12 cellular contexts compared by ENCODE assay signal in the genomic region with DNA sequence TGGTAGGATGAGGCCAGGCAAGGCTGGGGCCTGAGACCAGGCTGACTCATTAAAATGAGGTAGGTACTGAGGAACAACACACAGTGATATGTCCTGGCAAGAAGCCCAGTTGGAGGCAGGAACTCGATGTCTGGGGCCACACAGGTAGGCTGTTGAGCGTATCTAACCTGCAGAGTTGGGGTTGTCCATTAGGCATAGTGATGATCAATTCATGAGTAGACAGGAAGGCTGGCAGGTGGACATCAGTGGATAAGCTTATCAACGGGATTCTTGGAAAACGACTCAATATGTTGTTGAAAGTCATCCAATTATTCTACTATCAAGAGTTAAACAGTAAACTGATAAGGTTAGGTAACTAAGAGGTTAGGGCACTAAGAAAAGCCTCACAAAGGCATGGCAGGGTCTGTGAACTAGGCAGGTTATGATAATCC.
DNase-seq lines count a peak whose midpoint lies in the region; ATAC-seq and TF ChIP-seq lines count a peak whose summit lies in the region.
"Had no signal": no experiment of that assay in that cellular context is flagged by ENCODE, and none has a peak within 500 bp of the region (broad histone marks: within the 10 kb centered on the region; RNA-seq: fewer than 3 reads in every experiment).

No MANE protein-coding gene starts in this region.

- H3K27me3 Mint-ChIP-seq in Calu3 (ENCODE audit: unreplicated experiment): no peaks in the 10 kb centered on the region
- peaks cover 4% of the 10 kb centered on the region for H3K27me3 Mint-ChIP-seq in activated CD4-positive, alpha-beta memory T cell treated with anti-CD3 and anti-CD28 coated beads for 36 hours

- H3K4me1 ChIP-seq in PC-3 (ENCODE audit: insufficient read depth, low read length) (peaks cover 25% of the 10 kb centered on the region), foreskin keratinocyte (peaks cover 15% of the 10 kb centered on the region), sigmoid colon (peaks cover 0 to 69% (median 31%) of the 10 kb centered on the region in 4 donors)

- H3K27me3 ChIP-seq in PC-3 (ENCODE audit: low read length): no peaks in the 10 kb centered on the region
- H3K27me3 ChIP-seq in foreskin keratinocyte: no peaks in the 10 kb centered on the region
- no peaks in the 10 kb centered on the region for H3K27me3 ChIP-seq in sigmoid colon

- H3K4me1 Mint-ChIP-seq in Calu3 (ENCODE audit: low read depth, unreplicated experiment): peaks cover 42% of the 10 kb centered on the region
- no peaks in the 10 kb centered on the region for H3K4me1 Mint-ChIP-seq in activated CD4-positive, alpha-beta memory T cell treated with anti-CD3 and anti-CD28 coated beads for 36 hours (ENCODE audit: low read depth)

- peaks cover 5% of the 10 kb centered on the region for H3K36me3 Mint-ChIP-seq in Calu3 (ENCODE audit: insufficient read depth, unreplicated experiment)
- no peaks in the 10 kb centered on the region for H3K36me3 Mint-ChIP-seq in activated CD4-positive, alpha-beta memory T cell treated with anti-CD3 and anti-CD28 coated beads for 36 hours

- H3K9me3 Mint-ChIP-seq in Calu3 (ENCODE audit: low read depth, unreplicated experiment): peaks cover 3% of the 10 kb centered on the region
- H3K9me3 Mint-ChIP-seq in activated CD4-positive, alpha-beta memory T cell treated with anti-CD3 and anti-CD28 coated beads for 36 hours: peaks cover 6% of the 10 kb centered on the region

- TF ChIP-seq POLR2A in sigmoid colon (IDR thresholded peaks at IDR 0.05): no peak

- peak; percentile 63 for DNase-seq in Calu3
- DNase-seq in PC-3: peak; percentile 31
- peak; percentile 62 to 81 for DNase-seq in foreskin keratinocyte
- peak; percentile 59 for DNase-seq in mucosa of gallbladder (ENCODE audit: low spot score)
- DNase-seq in sigmoid colon: no peak
- DNase-seq in NCI-H446 (lab: John Stamatoyannopoulos, UW): no peak
- DNase-seq in activated CD4-positive, alpha-beta memory T cell treated with anti-CD3 and anti-CD28 coated beads for 36 hours: no peak
- DNase-seq: NCI-H1436, NCI-H2029 treated with DMSO at 0.1 percent for 48 hours, NCI-H526 treated with DMSO at 0.1 percent for 48 hours had no signal

- intact Hi-C loops in Calu3 (cut with micrococcal nuclease; ENCODE audit: unreplicated experiment): no loop called here
- intact Hi-C loops in PC-3 (cut with micrococcal nuclease): no loop called here
- intact Hi-C loops in sigmoid colon (cut with DNase I): no loop called here
- intact Hi-C loops in activated CD4-positive, alpha-beta memory T cell treated with anti-CD3 and anti-CD28 coated beads for 36 hours (cut with micrococcal nuclease): no loop called here

- CTCF ChIA-PET in Calu3 (lab: Charles Lee): no interaction called here
- CTCF ChIA-PET in PC-3 (lab: Charles Lee): no interaction called here
- CTCF ChIA-PET in activated CD4-positive, alpha-beta memory T cell treated with anti-CD3 and anti-CD28 coated beads for 36 hours (lab: Charles Lee): no interaction called here

- no peak for TF ChIP-seq CTCF in Calu3 (IDR thresholded peaks at IDR 0.05; ENCODE audit: unreplicated experiment)
- TF ChIP-seq CTCF in PC-3 (conservative IDR thresholded peaks at IDR 0.05; ENCODE audit: low read depth, low read length): no peak
- TF ChIP-seq CTCF in foreskin keratinocyte (conservative IDR thresholded peaks at IDR 0.05): no peak
- TF ChIP-seq CTCF in sigmoid colon (IDR thresholded peaks at IDR 0.05): no peak

- TF ChIP-seq EP300 in sigmoid colon (IDR thresholded peaks at IDR 0.05): no peak

- H3K4me3 Mint-ChIP-seq in Calu3 (ENCODE audit: low read depth, unreplicated experiment): no peak overlapping the region
- no peak overlapping the region for H3K4me3 Mint-ChIP-seq in activated CD4-positive, alpha-beta memory T cell treated with anti-CD3 and anti-CD28 coated beads for 36 hours

- H3K27ac Mint-ChIP-seq in Calu3 (ENCODE audit: unreplicated experiment): peak overlapping the region; percentile 36
- H3K27ac Mint-ChIP-seq in activated CD4-positive, alpha-beta memory T cell treated with anti-CD3 and anti-CD28 coated beads for 36 hours: no peak overlapping the region

- no peak overlapping the region for H2AFZ ChIP-seq in PC-3 (ENCODE audit: low read length)

- H3K9me2 ChIP-seq in PC-3 (replicated peaks; ENCODE audit: low read length): no peaks in the 10 kb centered on the region

- BruUV-seq in Calu3 (replicated peaks; lab: Mats Ljungman, UMichigan) (no TSS peak), PC-3 (replicated peaks; lab: Mats Ljungman, UMichigan) (no TSS peak)

- H4K20me1 ChIP-seq in PC-3 (ENCODE audit: low read length): no peaks in the 10 kb centered on the region

- ATAC-seq in PC-3: no peak
- peak; percentile 66 for ATAC-seq in foreskin keratinocyte
- no peak for ATAC-seq in HG03159 (IDR thresholded peaks at IDR 0.05; ENCODE audit: unreplicated experiment)

- 46 to 72% methylated on average over 4 of the region's 4 CpGs for WGBS in sigmoid colon, 2 donors

- H3K27ac ChIP-seq in PC-3 (ENCODE audit: low read length): no peak overlapping the region
- H3K27ac ChIP-seq in foreskin keratinocyte: no peak overlapping the region
- H3K27ac ChIP-seq in sigmoid colon: peak overlapping the region in 2 of 4 donors; percentile 22 to 60
- H3K27ac ChIP-seq: C4-2B had no signal

- H3K4me3 ChIP-seq in PC-3 (ENCODE audit: low read length) (no peak overlapping the region), sigmoid colon (no peak overlapping the region)

- H3K79me2 ChIP-seq in PC-3 (ENCODE audit: low read length): no peaks in the 10 kb centered on the region

- POLR2A ChIA-PET in PC-3 (lab: Charles Lee; ENCODE audit: unreplicated experiment): no interaction called here
- POLR2A ChIA-PET in activated CD4-positive, alpha-beta memory T cell treated with anti-CD3 and anti-CD28 coated beads for 36 hours (lab: Charles Lee): no interaction called here

- no peak overlapping the region for H3K4me2 ChIP-seq in PC-3 (ENCODE audit: low read length)

- H3K36me3 ChIP-seq in PC-3 (ENCODE audit: low read depth, low read length): no peaks in the 10 kb centered on the region
- H3K36me3 ChIP-seq in sigmoid colon: no peaks in the 10 kb centered on the region

- no peak overlapping the region for H3K9ac ChIP-seq in PC-3 (ENCODE audit: low read length)

- H3K9me3 ChIP-seq in PC-3 (ENCODE audit: low read length): peaks cover 7% of the 10 kb centered on the region; the same call in 1 of the 2 replicates
- H3K9me3 ChIP-seq in sigmoid colon: peaks cover 0 to 5% (median 0%) of the 10 kb centered on the region in 4 donors

- no peaks in the 10 kb centered on the region for H3F3A ChIP-seq in PC-3 (ENCODE audit: low read length, unreplicated experiment)

Comparison
In these comparisons a context has a peak if more than half of its experiments do, and no peak if none do; other contexts are left out.
1. DNase-seq: peak in Calu3 (single experiment), PC-3 (single experiment), foreskin keratinocyte (2 of 2) and mucosa of gallbladder (single experiment); none in sigmoid colon (single experiment), NCI-H446 (0 of 2) and activated CD4-positive, alpha-beta memory T cell treated with anti-CD3 and anti-CD28 coated beads for 36 hours (single experiment).